Comparison of ENCODE assay signal across 19 cellular contexts in the genomic region with DNA sequence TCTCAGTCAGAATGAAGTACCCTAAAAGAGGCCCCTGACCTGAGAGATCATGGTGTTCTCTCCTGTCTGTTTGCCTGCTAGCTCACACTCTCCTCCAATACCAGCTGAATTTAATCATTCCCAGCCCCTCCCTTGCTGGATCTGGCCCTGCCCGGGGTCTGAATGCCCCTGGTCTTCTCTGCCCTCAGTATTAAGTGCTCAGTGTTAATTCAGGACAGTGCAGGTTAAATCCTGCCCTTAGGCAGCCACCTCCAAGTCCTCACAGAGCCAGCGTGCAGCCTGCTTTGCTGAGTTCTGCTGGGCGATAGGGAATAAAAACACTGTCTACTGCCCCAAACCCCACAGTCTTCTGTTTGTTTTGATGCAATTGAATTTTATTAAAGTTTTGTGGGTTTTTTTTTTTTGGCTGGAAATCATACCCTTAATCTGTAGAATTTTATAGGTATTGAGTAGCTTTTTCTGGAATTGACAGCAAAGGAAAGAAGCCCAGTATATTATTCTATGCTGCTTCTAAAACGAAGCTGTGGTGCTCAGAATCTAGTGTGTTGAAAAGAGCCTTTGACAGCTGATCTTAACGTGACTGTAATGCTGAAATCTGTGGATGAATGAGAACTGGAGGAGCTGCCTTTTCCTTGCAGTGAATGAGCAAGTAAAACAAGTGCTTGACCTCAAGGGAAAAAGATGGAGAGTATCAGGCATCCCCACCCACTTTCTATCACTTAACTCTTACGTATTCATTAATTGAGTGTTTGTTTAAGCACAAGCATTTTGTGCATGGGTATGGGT. TPM values are rescaled to one million over a fixed set of nuclear protein-coding genes. Genes with fewer than 3 reads are reported as not detected.
A peak's percentile ranks its signal among the peaks of the same experiment; 100 is the strongest.
DNase-seq lines count a peak whose midpoint lies in the region; ATAC-seq and TF ChIP-seq lines count a peak whose summit lies in the region.
"Had no signal": no experiment of that assay in that cellular context is flagged by ENCODE, and none has a peak within 500 bp of the region (broad histone marks: within the 10 kb centered on the region; RNA-seq: fewer than 3 reads in every experiment).

No MANE protein-coding gene starts in this region.

- no peaks in the 10 kb centered on the region for H3K36me3 ChIP-seq in testis (ENCODE audit: low read depth, missing control alignments)

- H3K27ac ChIP-seq in testis: no peak overlapping the region

- no peaks in the 10 kb centered on the region for H3K9me3 ChIP-seq in testis

- peaks cover 52% of the 10 kb centered on the region for H3K9me3 Mint-ChIP-seq in WTC11

- CTCF ChIA-PET in WTC11 (lab: Charles Lee): interaction anchor here (1.1 to 2.5 kb wide), 4 partner anchors 9 to 31 kb away, joined by 3 to 11 read pairs (median 3); a partner anchor contains a TSS

- no peaks in the 10 kb centered on the region for H3K27me3 ChIP-seq in testis

- H3K4me3 Mint-ChIP-seq in WTC11: no peak overlapping the region
- H3K4me3 Mint-ChIP-seq: H9 had no signal

- H3K4me3 ChIP-seq in testis: no peak overlapping the region

- no peak overlapping the region; the same call in 1 of the 2 replicates for H3K27ac Mint-ChIP-seq in WTC11

- peaks cover 35% of the 10 kb centered on the region for H3K4me1 Mint-ChIP-seq in WTC11

- POLR2A ChIA-PET in WTC11 (lab: Charles Lee): interaction anchor here (0.8 kb wide), 1 partner anchor 22 kb away, joined by 4 read pairs; no protein-coding TSS in a partner anchor

- intact Hi-C loops in testis (cut with DNase I; ENCODE audit: low total_unique reads): no loop called here

- no peak for TF ChIP-seq CTCF in WTC11 (IDR thresholded peaks at IDR 0.05)
- no peak for TF ChIP-seq CTCF in testis (IDR thresholded peaks at IDR 0.05)

- WGBS in testis, 2 donors: 55 to 62% methylated on average over 6 of the region's 6 CpGs

- H3K27me3 Mint-ChIP-seq in WTC11 (ENCODE audit: low read depth): peaks cover 21% of the 10 kb centered on the region

- no peaks in the 10 kb centered on the region for H3K4me1 ChIP-seq in testis

- DNase-seq in DMS79 (lab: John Stamatoyannopoulos, UW) (peak; percentile 54), WTC11 (ENCODE audit: low spot score) (no peak), globus pallidus (ENCODE audit: low spot score) (peak; percentile 82), midbrain (lab: John Stamatoyannopoulos, UW) (peak; percentile 63), testis (no peak), NCI-H446 (lab: John Stamatoyannopoulos, UW) (no peak)
- DNase-seq in NK-92 treated with Interleukin-12 subunit alpha and Interleukin-12 subunit beta, amount 100 ng/mL, for 24 hours (lab: John Stamatoyannopoulos, UW): no peak
- DNase-seq in activated CD4-positive, alpha-beta T cell treated with anti-CD3 and anti-CD28 coated beads for 48 hours: no peak
- DNase-seq: AML-193, COR-L47, DMS153, H9, IMR-90, Kasumi-1, MM.1S, NCI-H1092 treated with DMSO at 0.1 percent for 48 hours, NCI-H1694 treated with DMSO at 0.1 percent for 48 hours, NCI-H524 treated with DMSO at 0.1 percent for 48 hours had no signal

- ATAC-seq in WTC11: peak; percentile 77
- ATAC-seq: Panc1 had no signal

- no peak for TF ChIP-seq POLR2A in testis (IDR thresholded peaks at IDR 0.05)

- peaks cover 67% of the 10 kb centered on the region for H3K36me3 Mint-ChIP-seq in WTC11

TF ChIP-seq in WTC11, 78 proteins besides CTCF, POLR2A, EP300 and RAD21:
- TF ChIP-seq, protein P1, sequence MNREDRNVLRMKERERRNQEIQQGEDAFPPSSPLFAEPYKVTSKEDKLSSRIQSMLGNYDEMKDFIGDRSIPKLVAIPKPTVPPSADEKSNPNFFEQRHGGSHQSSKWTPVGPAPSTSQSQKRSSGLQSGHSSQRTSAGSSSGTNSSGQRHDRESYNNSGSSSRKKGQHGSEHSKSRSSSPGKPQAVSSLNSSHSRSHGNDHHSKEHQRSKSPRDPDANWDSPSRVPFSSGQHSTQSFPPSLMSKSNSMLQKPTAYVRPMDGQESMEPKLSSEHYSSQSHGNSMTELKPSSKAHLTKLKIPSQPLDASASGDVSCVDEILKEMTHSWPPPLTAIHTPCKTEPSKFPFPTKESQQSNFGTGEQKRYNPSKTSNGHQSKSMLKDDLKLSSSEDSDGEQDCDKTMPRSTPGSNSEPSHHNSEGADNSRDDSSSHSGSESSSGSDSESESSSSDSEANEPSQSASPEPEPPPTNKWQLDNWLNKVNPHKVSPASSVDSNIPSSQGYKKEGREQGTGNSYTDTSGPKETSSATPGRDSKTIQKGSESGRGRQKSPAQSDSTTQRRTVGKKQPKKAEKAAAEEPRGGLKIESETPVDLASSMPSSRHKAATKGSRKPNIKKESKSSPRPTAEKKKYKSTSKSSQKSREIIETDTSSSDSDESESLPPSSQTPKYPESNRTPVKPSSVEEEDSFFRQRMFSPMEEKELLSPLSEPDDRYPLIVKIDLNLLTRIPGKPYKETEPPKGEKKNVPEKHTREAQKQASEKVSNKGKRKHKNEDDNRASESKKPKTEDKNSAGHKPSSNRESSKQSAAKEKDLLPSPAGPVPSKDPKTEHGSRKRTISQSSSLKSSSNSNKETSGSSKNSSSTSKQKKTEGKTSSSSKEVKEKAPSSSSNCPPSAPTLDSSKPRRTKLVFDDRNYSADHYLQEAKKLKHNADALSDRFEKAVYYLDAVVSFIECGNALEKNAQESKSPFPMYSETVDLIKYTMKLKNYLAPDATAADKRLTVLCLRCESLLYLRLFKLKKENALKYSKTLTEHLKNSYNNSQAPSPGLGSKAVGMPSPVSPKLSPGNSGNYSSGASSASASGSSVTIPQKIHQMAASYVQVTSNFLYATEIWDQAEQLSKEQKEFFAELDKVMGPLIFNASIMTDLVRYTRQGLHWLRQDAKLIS (CRISPR knock-in tag; IDR thresholded peaks at IDR 0.05; ENCODE audit: borderline replicate concordance): no peak
- TF ChIP-seq TEAD4 (CRISPR knock-in tag; IDR thresholded peaks at IDR 0.05) (no peak), NFYB (CRISPR knock-in tag; conservative IDR thresholded peaks at IDR 0.05; ENCODE audit: low read depth) (no peak), ATF1 (CRISPR knock-in tag; IDR thresholded peaks at IDR 0.05) (no peak)

RNA-seq across cellular contexts. Expression of a gene that starts 12.3 kb away (rescaled TPM):
- total RNA-seq in WTC11 (2021) (26.8 to 32.5 TPM (median 29.9 TPM) in 3 replicates), testis (10 to 100 TPM; 12.8 to 22.4 TPM)
- polyA plus RNA-seq in testis (ENCODE audit: insufficient read depth, low read depth, low replicate concordance): 14.4 TPM

Comparison
In these comparisons a context has a peak if more than half of its experiments do, and no peak if none do; other contexts are left out.
1. DNase-seq: peak in DMS79 (single experiment), globus pallidus (single experiment) and midbrain (single experiment); none in WTC11 (single experiment), testis (single experiment), NK-92 treated with Interleukin-12 subunit alpha and Interleukin-12 subunit beta, amount 100 ng/mL, for 24 hours (single experiment), activated CD4-positive, alpha-beta T cell treated with anti-CD3 and anti-CD28 coated beads for 48 hours (single experiment) and NCI-H446 (0 of 2).